ENCODE assay signal across 1 cellular context in genomic region chr9:136007276-136007675, GRCh38.
TF ChIP-seq lines count a peak whose summit lies in the region.

No MANE protein-coding gene starts in this region.

TF ChIP-seq in GM12878, 131 proteins besides CTCF, POLR2A, EP300 and RAD21 (continued from another document):
- TF ChIP-seq, protein P1, sequence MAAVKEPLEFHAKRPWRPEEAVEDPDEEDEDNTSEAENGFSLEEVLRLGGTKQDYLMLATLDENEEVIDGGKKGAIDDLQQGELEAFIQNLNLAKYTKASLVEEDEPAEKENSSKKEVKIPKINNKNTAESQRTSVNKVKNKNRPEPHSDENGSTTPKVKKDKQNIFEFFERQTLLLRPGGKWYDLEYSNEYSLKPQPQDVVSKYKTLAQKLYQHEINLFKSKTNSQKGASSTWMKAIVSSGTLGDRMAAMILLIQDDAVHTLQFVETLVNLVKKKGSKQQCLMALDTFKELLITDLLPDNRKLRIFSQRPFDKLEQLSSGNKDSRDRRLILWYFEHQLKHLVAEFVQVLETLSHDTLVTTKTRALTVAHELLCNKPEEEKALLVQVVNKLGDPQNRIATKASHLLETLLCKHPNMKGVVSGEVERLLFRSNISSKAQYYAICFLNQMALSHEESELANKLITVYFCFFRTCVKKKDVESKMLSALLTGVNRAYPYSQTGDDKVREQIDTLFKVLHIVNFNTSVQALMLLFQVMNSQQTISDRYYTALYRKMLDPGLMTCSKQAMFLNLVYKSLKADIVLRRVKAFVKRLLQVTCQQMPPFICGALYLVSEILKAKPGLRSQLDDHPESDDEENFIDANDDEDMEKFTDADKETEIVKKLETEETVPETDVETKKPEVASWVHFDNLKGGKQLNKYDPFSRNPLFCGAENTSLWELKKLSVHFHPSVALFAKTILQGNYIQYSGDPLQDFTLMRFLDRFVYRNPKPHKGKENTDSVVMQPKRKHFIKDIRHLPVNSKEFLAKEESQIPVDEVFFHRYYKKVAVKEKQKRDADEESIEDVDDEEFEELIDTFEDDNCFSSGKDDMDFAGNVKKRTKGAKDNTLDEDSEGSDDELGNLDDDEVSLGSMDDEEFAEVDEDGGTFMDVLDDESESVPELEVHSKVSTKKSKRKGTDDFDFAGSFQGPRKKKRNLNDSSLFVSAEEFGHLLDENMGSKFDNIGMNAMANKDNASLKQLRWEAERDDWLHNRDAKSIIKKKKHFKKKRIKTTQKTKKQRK (IDR thresholded peaks at IDR 0.05; ENCODE audit: low read depth, low read length), result no peak
